1 cellular context compared by ENCODE assay signal in genomic region chr12:42298887-42299286, GRCh38.
TF ChIP-seq lines count a peak whose summit lies in the region.

No MANE protein-coding gene starts in this region.

TF ChIP-seq in GM12878, 131 proteins besides CTCF, POLR2A, EP300 and RAD21:
- TF ChIP-seq BHLHE40 (IDR thresholded peaks at IDR 0.05; ENCODE audit: borderline replicate concordance in 1 of 2, low read depth in 2 of 2, low read length in 1 of 2) = peak in 1 of 2 experiments; percentile 77; a peak in 2 of 4 replicates
- TF ChIP-seq IRF4 (IDR thresholded peaks at IDR 0.05; ENCODE audit: low read depth, low read length) = no peak
- peak; percentile 33; the same call in 1 of the 2 replicates for TF ChIP-seq NBN (IDR thresholded peaks at IDR 0.05)
- no peak for TF ChIP-seq TCF3 (IDR thresholded peaks at IDR 0.05; ENCODE audit: borderline replicate concordance, insufficient read depth, low read depth, low read length)
- 0 out of 2 replicates have a peak, but pooled peaks have one; percentile 19 for TF ChIP-seq HDGF (IDR thresholded peaks at IDR 0.05)
- TF ChIP-seq ASH2L (IDR thresholded peaks at IDR 0.05; ENCODE audit: borderline replicate concordance, low read depth) = no peak
- no peak for TF ChIP-seq BRCA1 (IDR thresholded peaks at IDR 0.05; ENCODE audit: low read depth, low read length)
- TF ChIP-seq STAT1 (conservative IDR thresholded peaks at IDR 0.05) = no peak
